In the genomic region with DNA sequence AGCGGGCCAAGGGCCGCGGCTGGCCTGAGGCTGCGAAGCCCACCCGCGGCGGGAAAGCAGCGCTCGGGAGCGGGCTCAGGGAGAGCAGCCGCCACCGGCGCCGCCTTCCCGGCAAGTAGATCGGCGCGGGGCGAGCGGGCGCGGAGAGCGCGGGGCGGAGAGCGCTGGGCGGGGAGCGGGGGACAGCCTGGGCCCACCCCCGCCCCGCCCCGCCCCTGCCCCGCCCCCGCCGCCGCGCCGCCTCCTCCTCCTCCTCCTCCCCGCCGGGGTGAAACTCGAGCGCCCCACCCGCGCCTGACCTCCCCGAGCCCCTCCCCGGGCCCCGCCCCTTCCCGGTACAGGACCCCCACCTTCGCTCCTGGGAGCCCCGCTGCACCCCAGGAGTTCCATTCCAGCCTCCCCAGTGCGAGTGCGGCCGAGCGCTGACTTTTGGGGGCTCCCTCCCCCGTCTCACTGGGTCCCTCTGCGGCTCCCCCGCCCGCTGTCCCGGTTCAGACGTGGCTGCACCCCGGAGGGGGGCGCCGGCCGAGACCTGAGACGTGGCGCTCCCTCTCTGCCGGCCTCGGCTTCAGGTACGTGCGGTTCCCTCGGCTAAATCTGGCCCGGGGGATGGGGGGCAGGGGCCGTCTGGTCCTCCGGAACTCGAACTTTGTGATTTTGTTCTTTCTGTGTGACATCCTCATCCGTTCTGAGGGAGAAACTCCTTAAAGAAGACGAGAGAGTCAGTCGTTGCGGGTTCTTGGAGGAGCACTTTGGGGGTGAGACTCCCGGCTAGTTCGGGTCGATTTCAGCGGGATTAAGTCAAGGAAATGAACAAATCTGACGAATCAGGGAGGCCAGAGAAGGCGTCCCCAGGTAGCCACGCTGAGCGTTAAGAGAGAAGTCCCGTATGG, we compare ENCODE assay signal across 8 cellular contexts. TPM values are rescaled to one million over a fixed set of nuclear protein-coding genes. Genes with fewer than 3 reads are reported as not detected.
DNase-seq lines count a peak whose midpoint lies in the region; ATAC-seq and TF ChIP-seq lines count a peak whose summit lies in the region.

A gene with protein sequence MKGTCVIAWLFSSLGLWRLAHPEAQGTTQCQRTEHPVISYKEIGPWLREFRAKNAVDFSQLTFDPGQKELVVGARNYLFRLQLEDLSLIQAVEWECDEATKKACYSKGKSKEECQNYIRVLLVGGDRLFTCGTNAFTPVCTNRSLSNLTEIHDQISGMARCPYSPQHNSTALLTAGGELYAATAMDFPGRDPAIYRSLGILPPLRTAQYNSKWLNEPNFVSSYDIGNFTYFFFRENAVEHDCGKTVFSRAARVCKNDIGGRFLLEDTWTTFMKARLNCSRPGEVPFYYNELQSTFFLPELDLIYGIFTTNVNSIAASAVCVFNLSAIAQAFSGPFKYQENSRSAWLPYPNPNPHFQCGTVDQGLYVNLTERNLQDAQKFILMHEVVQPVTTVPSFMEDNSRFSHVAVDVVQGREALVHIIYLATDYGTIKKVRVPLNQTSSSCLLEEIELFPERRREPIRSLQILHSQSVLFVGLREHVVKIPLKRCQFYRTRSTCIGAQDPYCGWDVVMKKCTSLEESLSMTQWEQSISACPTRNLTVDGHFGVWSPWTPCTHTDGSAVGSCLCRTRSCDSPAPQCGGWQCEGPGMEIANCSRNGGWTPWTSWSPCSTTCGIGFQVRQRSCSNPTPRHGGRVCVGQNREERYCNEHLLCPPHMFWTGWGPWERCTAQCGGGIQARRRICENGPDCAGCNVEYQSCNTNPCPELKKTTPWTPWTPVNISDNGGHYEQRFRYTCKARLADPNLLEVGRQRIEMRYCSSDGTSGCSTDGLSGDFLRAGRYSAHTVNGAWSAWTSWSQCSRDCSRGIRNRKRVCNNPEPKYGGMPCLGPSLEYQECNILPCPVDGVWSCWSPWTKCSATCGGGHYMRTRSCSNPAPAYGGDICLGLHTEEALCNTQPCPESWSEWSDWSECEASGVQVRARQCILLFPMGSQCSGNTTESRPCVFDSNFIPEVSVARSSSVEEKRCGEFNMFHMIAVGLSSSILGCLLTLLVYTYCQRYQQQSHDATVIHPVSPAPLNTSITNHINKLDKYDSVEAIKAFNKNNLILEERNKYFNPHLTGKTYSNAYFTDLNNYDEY (minus strand): TSS at position 117 of the 893 bp plus-strand sequence. CDS start 166,129 bp downstream, outside the sequence.

- H3K9me3 ChIP-seq in left ventricle myocardium inferior (replicated peaks), result no peaks in the 10 kb centered on the region
- H3K9me3 ChIP-seq in parathyroid adenoma (ENCODE audit: control insufficient read depth, low read length), result no peaks in the 10 kb centered on the region

- H2AFZ ChIP-seq in parathyroid adenoma, result peak within 1 kb of the TSS; percentile 99

- peak; percentile 19 for DNase-seq in GM12865 (ENCODE audit: low read depth)
- DNase-seq in LoVo (ENCODE audit: low spot score), result peak; percentile 63
- DNase-seq in amniotic stem cell (lab: John Stamatoyannopoulos, UW), result peak; percentile 38
- peak; percentile 78 for DNase-seq in left ventricle myocardium inferior
- no peak for DNase-seq in NK-92 (lab: John Stamatoyannopoulos, UW; ENCODE audit: unreplicated experiment)
- no peak for DNase-seq in NOMO-1 treated with DMSO at 0.1 percent for 48 hours (lab: John Stamatoyannopoulos, UW; ENCODE audit: unreplicated experiment)

- peak within 1 kb of the TSS; percentile 90 for H3K4me2 ChIP-seq in parathyroid adenoma (ENCODE audit: low read length)

- no peak for ATAC-seq in HG03520 (IDR thresholded peaks at IDR 0.05; ENCODE audit: unreplicated experiment)

- H3K79me2 ChIP-seq in parathyroid adenoma, result no peaks in the 10 kb centered on the region

- H3K4me3 ChIP-seq in GM12865 (ENCODE audit: low read depth, low read length), result peak within 1 kb of the TSS; percentile 34
- peak within 1 kb of the TSS; percentile 86 for H3K4me3 ChIP-seq in left ventricle myocardium inferior
- H3K4me3 ChIP-seq in parathyroid adenoma (ENCODE audit: low read depth, low read length), result peak within 1 kb of the TSS; percentile 42

- H3K4me1 ChIP-seq in left ventricle myocardium inferior, result peaks cover 63% of the 10 kb centered on the region
- peaks cover 2% of the 10 kb centered on the region for H3K4me1 ChIP-seq in parathyroid adenoma

- H3K36me3 ChIP-seq in left ventricle myocardium inferior (peaks cover 23% of the 10 kb centered on the region), parathyroid adenoma (ENCODE audit: control insufficient read depth, insufficient read depth, low read length) (no peaks in the 10 kb centered on the region)

- H3K9ac ChIP-seq in parathyroid adenoma, result no peak within 1 kb of the TSS

- TF ChIP-seq CTCF in GM12865 (IDR thresholded peaks at IDR 0.05; ENCODE audit: insufficient read depth, low read depth, low read length, missing control alignments), result no peak
- no peak for TF ChIP-seq CTCF in left ventricle myocardium inferior (IDR thresholded peaks at IDR 0.05; ENCODE audit: borderline replicate concordance)
- peak; percentile 6 for TF ChIP-seq CTCF in parathyroid adenoma (IDR thresholded peaks at IDR 0.05)

- intact Hi-C loops in left ventricle myocardium inferior (cut with micrococcal nuclease), result loop anchor here (10.0 kb wide), 1 partner anchor 181 kb away; no protein-coding TSS in a partner anchor

- peak within 1 kb of the TSS; percentile 91 for H3K27ac ChIP-seq in left ventricle myocardium inferior (replicated peaks)
- peak within 1 kb of the TSS; percentile 79 for H3K27ac ChIP-seq in parathyroid adenoma

- H3K27me3 ChIP-seq in left ventricle myocardium inferior (ENCODE audit: low read depth) (peaks cover 25% of the 10 kb centered on the region), parathyroid adenoma (ENCODE audit: control insufficient read depth, insufficient read depth, low read length) (no peaks in the 10 kb centered on the region)

RNA-seq across cellular contexts. Expression of the gene that starts here (rescaled TPM):
- total RNA-seq in left ventricle myocardium inferior, result 43.2 TPM

Comparison
In these comparisons a context has a peak if more than half of its experiments do, and no peak if none do; other contexts are left out.
1. DNase-seq: peak in GM12865 (single experiment), LoVo (single experiment), amniotic stem cell (single experiment) and left ventricle myocardium inferior (single experiment); none in NK-92 (single experiment) and NOMO-1 treated with DMSO at 0.1 percent for 48 hours (single experiment).
2. H3K4me3 ChIP-seq: peak in every context shown above with its lines; median percentile 86 in left ventricle myocardium inferior; 42 in parathyroid adenoma; 34 in GM12865.